ENCODE assay signal across 12 cellular contexts in genomic region chr10:90179696-90180407, GRCh38.
A peak's percentile ranks its signal among the peaks of the same experiment; 100 is the strongest.
DNase-seq lines count a peak whose midpoint lies in the region; ATAC-seq and TF ChIP-seq lines count a peak whose summit lies in the region.
"Had no signal": no experiment of that assay in that cellular context is flagged by ENCODE, and none has a peak within 500 bp of the region (broad histone marks: within the 10 kb centered on the region; RNA-seq: fewer than 3 reads in every experiment).

No MANE protein-coding gene starts in this region.

- H3K36me3 ChIP-seq in OCI-LY3 (replicated peaks; ENCODE audit: low read depth, low read length) (no peaks in the 10 kb centered on the region), esophagus (ENCODE audit: control insufficient read depth in 2 of 2, insufficient read depth in 2 of 2, low read length in 1 of 2) (no peaks in the 10 kb centered on the region), tibial artery (no peaks in the 10 kb centered on the region)

- no peak overlapping the region for H3K9ac ChIP-seq in OCI-LY3 (ENCODE audit: low read length)

- peaks cover 0 to 3% of the 10 kb centered on the region in 2 donors for H3K9me3 Mint-ChIP-seq in activated T-cell treated with anti-CD3 and anti-CD28 coated beads, Interleukin-2, amount 50 U/mL, for 72 hours

- peak overlapping the region; percentile 32; the same call in 1 of the 2 replicates for H3K27ac ChIP-seq in OCI-LY3 (ENCODE audit: low read length)
- peak overlapping the region; percentile 56 to 68 for H3K27ac ChIP-seq in esophagus (ENCODE audit: low read depth in 2 of 2, low read length in 1 of 2)
- H3K27ac ChIP-seq in tibial artery: no peak overlapping the region
- H3K27ac ChIP-seq: HL-60, testis had no signal

- ATAC-seq in HG03571 (IDR thresholded peaks at IDR 0.05; ENCODE audit: unreplicated experiment) (no peak), GM18861 (IDR thresholded peaks at IDR 0.05; ENCODE audit: unreplicated experiment) (no peak)
- no peak for ATAC-seq in activated T-cell treated with anti-CD3 and anti-CD28 coated beads, Interleukin-2, amount 50 U/mL, for 72 hours (replicated peaks in 1 of 2)
- ATAC-seq: left lobe of liver had no signal

- H4K20me1 ChIP-seq in OCI-LY3 (ENCODE audit: insufficient read depth, low read length): no peaks in the 10 kb centered on the region

- H3K27me3 Mint-ChIP-seq in activated T-cell treated with anti-CD3 and anti-CD28 coated beads, Interleukin-2, amount 50 U/mL, for 72 hours (ENCODE audit: low read depth): no peaks in the 10 kb centered on the region

- H3K4me1 ChIP-seq in OCI-LY3 (ENCODE audit: low read length): peaks cover 34% of the 10 kb centered on the region
- no peaks in the 10 kb centered on the region for H3K4me1 ChIP-seq in esophagus (ENCODE audit: control insufficient read depth in 2 of 2, insufficient read depth in 2 of 2, low read length in 1 of 2)
- no peaks in the 10 kb centered on the region for H3K4me1 ChIP-seq in tibial artery
- H3K4me1 ChIP-seq: testis had no signal

- H3K27ac Mint-ChIP-seq in activated T-cell treated with anti-CD3 and anti-CD28 coated beads, Interleukin-2, amount 50 U/mL, for 72 hours: no peak overlapping the region

- no peaks in the 10 kb centered on the region for H3K36me3 Mint-ChIP-seq in activated T-cell treated with anti-CD3 and anti-CD28 coated beads, Interleukin-2, amount 50 U/mL, for 72 hours (ENCODE audit: insufficient read depth in 2 of 2)

- H3K4me2 ChIP-seq in OCI-LY3 (ENCODE audit: low read length): peak overlapping the region; percentile 38

- 49 to 54% methylated on average over 5 of the region's 5 CpGs for WGBS in esophagus, 2 donors

- H3K27me3 ChIP-seq in OCI-LY3 (ENCODE audit: low read depth, low read length): no peaks in the 10 kb centered on the region
- no peaks in the 10 kb centered on the region for H3K27me3 ChIP-seq in esophagus (ENCODE audit: control insufficient read depth in 1 of 2, insufficient read depth in 2 of 2, low read length in 2 of 2)
- H3K27me3 ChIP-seq in tibial artery: no peaks in the 10 kb centered on the region
- H3K27me3 ChIP-seq: testis had no signal

- no peaks in the 10 kb centered on the region for H3K4me1 Mint-ChIP-seq in activated T-cell treated with anti-CD3 and anti-CD28 coated beads, Interleukin-2, amount 50 U/mL, for 72 hours (ENCODE audit: low read depth)

- DNase-seq in GM04503 (ENCODE audit: low read depth) (peak; percentile 46), non-pigmented ciliary epithelial cell (ENCODE audit: low read depth) (peak; percentile 98), tibial artery (no peak)
- DNase-seq in activated T-cell treated with anti-CD3 and anti-CD28 coated beads, Interleukin-2, amount 50 U/mL, for 72 hours: no peak
- DNase-seq: NCI-H774, testis had no signal

- H3K9me3 ChIP-seq in OCI-LY3 (ENCODE audit: insufficient read depth, low read length) (no peaks in the 10 kb centered on the region), esophagus (ENCODE audit: control insufficient read depth in 2 of 2, insufficient read depth in 1 of 2, low read depth in 1 of 2, low read length in 1 of 2) (no peaks in the 10 kb centered on the region), tibial artery (no peaks in the 10 kb centered on the region)
- H3K9me3 ChIP-seq: testis had no signal

- intact Hi-C loops in tibial artery (cut with DNase I; ENCODE audit: low total_unique reads): no loop called here

- H3K4me3 ChIP-seq in OCI-LY3 (ENCODE audit: low read length): no peak overlapping the region
- H3K4me3 ChIP-seq in esophagus (ENCODE audit: low read depth in 1 of 2, low read length in 2 of 2): no peak overlapping the region
- H3K4me3 ChIP-seq in tibial artery: no peak overlapping the region
- H3K4me3 ChIP-seq: testis had no signal

- no peak overlapping the region for H3K4me3 Mint-ChIP-seq in activated T-cell treated with anti-CD3 and anti-CD28 coated beads, Interleukin-2, amount 50 U/mL, for 72 hours

- TF ChIP-seq CTCF in OCI-LY3 (IDR thresholded peaks at IDR 0.05; ENCODE audit: low read depth, low read length) (no peak), tibial artery (IDR thresholded peaks at IDR 0.05) (no peak)

- no peaks in the 10 kb centered on the region for H3K79me2 ChIP-seq in OCI-LY3 (ENCODE audit: low read length)

- no peak overlapping the region for H2AFZ ChIP-seq in OCI-LY3 (ENCODE audit: low read depth, low read length)

Comparison
In these comparisons a context has a peak if more than half of its experiments do, and no peak if none do; other contexts are left out.
1. DNase-seq: peak in GM04503 (single experiment) and non-pigmented ciliary epithelial cell (single experiment); none in tibial artery (0 of 2) and activated T-cell treated with anti-CD3 and anti-CD28 coated beads, Interleukin-2, amount 50 U/mL, for 72 hours (0 of 2).
2. H3K27ac ChIP-seq: peak in OCI-LY3 (single experiment) and esophagus (2 of 2); none in tibial artery (0 of 2).